15 cellular contexts compared by ENCODE assay signal in genomic region chr2:127651987-127652550, GRCh38. TPM values are rescaled to one million over a fixed set of nuclear protein-coding genes. Genes with fewer than 3 reads are reported as not detected.
DNase-seq lines count a peak whose midpoint lies in the region; ATAC-seq and TF ChIP-seq lines count a peak whose summit lies in the region.
"Had no signal": no experiment of that assay in that cellular context is flagged by ENCODE, and none has a peak within 500 bp of the region (broad histone marks: within the 10 kb centered on the region; RNA-seq: fewer than 3 reads in every experiment).

No MANE protein-coding gene starts in this region.

- H3K4me1 Mint-ChIP-seq in memory B cell, result peaks cover 54% of the 10 kb centered on the region
- H3K4me1 Mint-ChIP-seq in activated naive CD8-positive, alpha-beta T cell treated with anti-CD3 and anti-CD28 coated beads for 36 hours, result peaks cover 11% of the 10 kb centered on the region

- ATAC-seq in memory B cell (ENCODE audit: low read depth), result peak; percentile 18
- no peak for ATAC-seq in GM21390 (IDR thresholded peaks at IDR 0.05; ENCODE audit: unreplicated experiment)
- ATAC-seq: activated CD8-positive, alpha-beta T cell treated with anti-CD3 and anti-CD28 coated beads for 36 hours had no signal

- peak overlapping the region; percentile 95 for H3K27ac ChIP-seq in substantia nigra (ENCODE audit: low read depth, low read length, poor library complexity, severe bottlenecking)
- H3K27ac ChIP-seq: epithelial cell of prostate had no signal

- peaks cover 6% of the 10 kb centered on the region for H3K27me3 Mint-ChIP-seq in memory B cell
- no peaks in the 10 kb centered on the region for H3K27me3 Mint-ChIP-seq in activated naive CD8-positive, alpha-beta T cell treated with anti-CD3 and anti-CD28 coated beads for 36 hours
- H3K27me3 Mint-ChIP-seq: activated CD8-positive, alpha-beta T cell treated with anti-CD3 and anti-CD28 coated beads for 36 hours had no signal

- no peak for TF ChIP-seq CTCF in fibroblast of the aortic adventitia (IDR thresholded peaks at IDR 0.05; ENCODE audit: insufficient read depth, low read length)

- H3K27ac Mint-ChIP-seq in memory B cell, result no peak overlapping the region
- H3K27ac Mint-ChIP-seq in activated naive CD8-positive, alpha-beta T cell treated with anti-CD3 and anti-CD28 coated beads for 36 hours, result no peak overlapping the region
- H3K27ac Mint-ChIP-seq: activated CD8-positive, alpha-beta T cell treated with anti-CD3 and anti-CD28 coated beads for 36 hours had no signal

- DNase-seq in RPMI7951 (ENCODE audit: low read depth) (peak; percentile 64), fibroblast of the aortic adventitia (ENCODE audit: low read depth) (peak; percentile 40), memory B cell (ENCODE audit: low spot score in 2 of 2) (no peak), substantia nigra (lab: John Stamatoyannopoulos, UW) (peak in 47 of 49 donors; percentile 22 to 90 (median 69)), kidney glomerular epithelial cell (lab: John Stamatoyannopoulos, UW) (no peak), H4 (ENCODE audit: low spot score) (no peak)
- no peak for DNase-seq in activated naive CD8-positive, alpha-beta T cell treated with anti-CD3 and anti-CD28 coated beads for 36 hours
- DNase-seq: activated CD8-positive, alpha-beta T cell treated with anti-CD3 and anti-CD28 coated beads for 36 hours; MM.1S; NCI-H69 had no signal

- H3K36me3 Mint-ChIP-seq in memory B cell, result no peaks in the 10 kb centered on the region
- no peaks in the 10 kb centered on the region for H3K36me3 Mint-ChIP-seq in activated naive CD8-positive, alpha-beta T cell treated with anti-CD3 and anti-CD28 coated beads for 36 hours

- H3K4me3 ChIP-seq in fibroblast of the aortic adventitia (ENCODE audit: low read depth, low read length), result no peak overlapping the region
- H3K4me3 ChIP-seq: ascending aorta, skin epidermis had no signal

- H3K9me3 Mint-ChIP-seq in memory B cell, result no peaks in the 10 kb centered on the region
- H3K9me3 Mint-ChIP-seq in activated naive CD8-positive, alpha-beta T cell treated with anti-CD3 and anti-CD28 coated beads for 36 hours, result no peaks in the 10 kb centered on the region
- H3K9me3 Mint-ChIP-seq: activated CD8-positive, alpha-beta T cell treated with anti-CD3 and anti-CD28 coated beads for 36 hours had no signal

- peak overlapping the region; percentile 22 for H3K4me3 Mint-ChIP-seq in memory B cell
- H3K4me3 Mint-ChIP-seq in activated naive CD8-positive, alpha-beta T cell treated with anti-CD3 and anti-CD28 coated beads for 36 hours, result no peak overlapping the region
- H3K4me3 Mint-ChIP-seq: activated CD8-positive, alpha-beta T cell treated with anti-CD3 and anti-CD28 coated beads for 36 hours had no signal

RNA-seq across cellular contexts. Expression of gene GPR17, which starts 6.1 kb away (rescaled TPM):
- total RNA-seq in RPMI7951 (2014; rRNA removed; shearing (Covaris generic)), result 0.29 and 0.84 TPM in 2 replicates
- total RNA-seq in fibroblast of the aortic adventitia (ENCODE audit: low replicate concordance), result not detected in 2 replicates
- total RNA-seq in activated naive CD8-positive, alpha-beta T cell treated with anti-CD3 and anti-CD28 coated beads for 36 hours, result not detected
- not detected in 2 replicates for total RNA-seq in H4 (2014; rRNA removed; shearing (Covaris generic))
- total RNA-seq: activated CD8-positive, alpha-beta T cell treated with anti-CD3 and anti-CD28 coated beads for 36 hours; ascending aorta; T-helper 1 cell treated with Interleukin-12 subunit alpha and Interleukin-12 subunit beta and Interleukin-4 antibody, amounts not matched to agents 30 ng/mL and 1 ng/mL, for 36 hours had no signal

RNA-seq across cellular contexts. Expression of gene LIMS2, which starts 23.3 kb away (rescaled TPM):
- 3.3 and 3.8 TPM in 2 replicates for total RNA-seq in RPMI7951 (2014; rRNA removed; shearing (Covaris generic))
- 7.8 and 11.3 TPM in 2 replicates for total RNA-seq in fibroblast of the aortic adventitia (ENCODE audit: low replicate concordance)
- 10 to 100 TPM; 14.6 to 15.8 TPM for total RNA-seq in activated naive CD8-positive, alpha-beta T cell treated with anti-CD3 and anti-CD28 coated beads for 36 hours
- 0.41 TPM in 1 of 2 replicates, not detected in the other for total RNA-seq in H4 (2014; rRNA removed; shearing (Covaris generic))

RNA-seq across cellular contexts. Expression of gene SFT2D3, which starts 49.2 kb away (rescaled TPM):
- 8.5 and 9.3 TPM in 2 replicates for total RNA-seq in RPMI7951 (2014; rRNA removed; shearing (Covaris generic))
- 3.5 and 7.0 TPM in 2 replicates for total RNA-seq in fibroblast of the aortic adventitia (ENCODE audit: low replicate concordance)
- 1 to 10 TPM; 3.9 to 4.4 TPM for total RNA-seq in activated naive CD8-positive, alpha-beta T cell treated with anti-CD3 and anti-CD28 coated beads for 36 hours
- total RNA-seq in H4 (2014; rRNA removed; shearing (Covaris generic)), result 8.3 and 8.7 TPM in 2 replicates

Comparison
In these comparisons a context has a peak if more than half of its experiments do, and no peak if none do; other contexts are left out.
1. DNase-seq: peak in RPMI7951 (single experiment), fibroblast of the aortic adventitia (single experiment) and substantia nigra (47 of 49); none in memory B cell (0 of 2), activated naive CD8-positive, alpha-beta T cell treated with anti-CD3 and anti-CD28 coated beads for 36 hours (single experiment), kidney glomerular epithelial cell (single experiment) and H4 (single experiment).